18 cellular contexts compared by ENCODE assay signal in the genomic region with DNA sequence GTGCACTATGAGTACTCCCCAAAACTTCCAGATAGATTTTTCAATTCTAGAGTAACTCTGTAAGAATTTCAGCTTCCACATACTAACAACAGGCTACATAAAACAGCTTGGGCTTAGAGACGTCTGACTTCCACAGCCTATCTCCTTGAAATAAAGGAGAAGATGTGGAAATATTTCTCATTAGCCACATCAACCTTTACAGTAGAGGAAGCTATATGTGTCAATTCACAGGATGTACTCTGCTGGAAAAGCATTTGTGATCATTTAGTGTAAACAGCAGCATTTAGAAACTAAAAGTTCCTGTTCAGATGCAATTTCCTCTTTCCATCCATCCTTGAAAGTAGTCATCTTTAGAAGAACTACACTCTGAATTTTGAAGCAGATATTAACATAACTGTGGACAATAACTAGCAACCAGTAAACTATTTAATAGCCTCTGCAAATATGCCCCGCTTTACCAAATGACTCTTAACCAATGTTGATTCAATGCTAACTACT. TPM values are rescaled to one million over a fixed set of nuclear protein-coding genes. Genes with fewer than 3 reads are reported as not detected.
A peak's percentile ranks its signal among the peaks of the same experiment; 100 is the strongest.
DNase-seq lines count a peak whose midpoint lies in the region; ATAC-seq and TF ChIP-seq lines count a peak whose summit lies in the region.
"Had no signal": no experiment of that assay in that cellular context is flagged by ENCODE, and none has a peak within 500 bp of the region (broad histone marks: within the 10 kb centered on the region; RNA-seq: fewer than 3 reads in every experiment).

No MANE protein-coding gene starts in this region.

- peak overlapping the region; percentile 90 for H3K27ac Mint-ChIP-seq in activated naive CD4-positive, alpha-beta T cell treated with anti-CD3 and anti-CD28 coated beads for 36 hours
- peak overlapping the region; percentile 7 to 53 for H3K27ac Mint-ChIP-seq in stimulated activated naive CD8-positive, alpha-beta T cell treated with anti-CD3 and anti-CD28 coated beads, Interleukin-15, amount 100 ng/mL, for 72 hours

- H3K4me3 ChIP-seq in SK-N-MC = no peak overlapping the region
- H3K4me3 ChIP-seq in colonic mucosa = no peak overlapping the region
- no peak overlapping the region for H3K4me3 ChIP-seq in left ventricle myocardium inferior
- no peak overlapping the region for H3K4me3 ChIP-seq in stomach
- H3K4me3 ChIP-seq: cardiac muscle cell, GM23248 had no signal

- TF ChIP-seq POLR2A in stomach (IDR thresholded peaks at IDR 0.05) = no peak

- H3K9me3 Mint-ChIP-seq in activated naive CD4-positive, alpha-beta T cell treated with anti-CD3 and anti-CD28 coated beads for 36 hours = no peaks in the 10 kb centered on the region
- H3K9me3 Mint-ChIP-seq in stimulated activated naive CD8-positive, alpha-beta T cell treated with anti-CD3 and anti-CD28 coated beads, Interleukin-15, amount 100 ng/mL, for 72 hours = no peaks in the 10 kb centered on the region
- H3K9me3 Mint-ChIP-seq: endodermal cell had no signal

- TF ChIP-seq EP300 in stomach (IDR thresholded peaks at IDR 0.05) = no peak

- H3K36me3 Mint-ChIP-seq in activated naive CD4-positive, alpha-beta T cell treated with anti-CD3 and anti-CD28 coated beads for 36 hours (ENCODE audit: low read depth) = peaks cover 54% of the 10 kb centered on the region

- H3K27me3 Mint-ChIP-seq in activated naive CD4-positive, alpha-beta T cell treated with anti-CD3 and anti-CD28 coated beads for 36 hours (ENCODE audit: low read depth) = no peaks in the 10 kb centered on the region
- no peaks in the 10 kb centered on the region for H3K27me3 Mint-ChIP-seq in stimulated activated naive CD8-positive, alpha-beta T cell treated with anti-CD3 and anti-CD28 coated beads, Interleukin-15, amount 100 ng/mL, for 72 hours

- no peak overlapping the region for H3K4me3 Mint-ChIP-seq in activated naive CD4-positive, alpha-beta T cell treated with anti-CD3 and anti-CD28 coated beads for 36 hours
- peak overlapping the region in 1 of 2 donors; percentile 56 for H3K4me3 Mint-ChIP-seq in stimulated activated naive CD8-positive, alpha-beta T cell treated with anti-CD3 and anti-CD28 coated beads, Interleukin-15, amount 100 ng/mL, for 72 hours
- H3K4me3 Mint-ChIP-seq: endodermal cell had no signal

- CTCF ChIA-PET in activated naive CD4-positive, alpha-beta T cell treated with anti-CD3 and anti-CD28 coated beads for 36 hours (lab: Charles Lee) = interaction anchor here (0.7 to 1.8 kb wide), 4 partner anchors 10 to 18 kb away, joined by 3 to 6 read pairs (median 3); no protein-coding TSS in a partner anchor

- TF ChIP-seq CTCF in colonic mucosa (IDR thresholded peaks at IDR 0.05) (no peak), left ventricle myocardium inferior (IDR thresholded peaks at IDR 0.05; ENCODE audit: borderline replicate concordance) (no peak), stomach (IDR thresholded peaks at IDR 0.05) (no peak)

- 56 to 93% (median 89%) methylated on average over 2 of the region's 2 CpGs for WGBS in stomach, 5 donors

- intact Hi-C loops in activated naive CD4-positive, alpha-beta T cell treated with anti-CD3 and anti-CD28 coated beads for 36 hours (cut with micrococcal nuclease) = no loop called here
- intact Hi-C loops in colonic mucosa (cut with DNase I) (no loop called here), left ventricle myocardium inferior (cut with micrococcal nuclease) (no loop called here), stomach (cut with DNase I; ENCODE audit: low total_unique reads) (no loop called here)

- no peaks in the 10 kb centered on the region for H3K27me3 ChIP-seq in colonic mucosa
- H3K27me3 ChIP-seq in left ventricle myocardium inferior (ENCODE audit: low read depth) = no peaks in the 10 kb centered on the region
- H3K27me3 ChIP-seq in stomach = no peaks in the 10 kb centered on the region
- H3K27me3 ChIP-seq: cardiac muscle cell had no signal

- H3K4me1 Mint-ChIP-seq in activated naive CD4-positive, alpha-beta T cell treated with anti-CD3 and anti-CD28 coated beads for 36 hours (ENCODE audit: low read depth) = peaks cover 90% of the 10 kb centered on the region
- H3K4me1 Mint-ChIP-seq in stimulated activated naive CD8-positive, alpha-beta T cell treated with anti-CD3 and anti-CD28 coated beads, Interleukin-15, amount 100 ng/mL, for 72 hours = peaks cover 85% of the 10 kb centered on the region
- H3K4me1 Mint-ChIP-seq: endodermal cell had no signal

- no peak for DNase-seq in activated naive CD4-positive, alpha-beta T cell treated with anti-CD3 and anti-CD28 coated beads for 36 hours
- DNase-seq in activated naive CD4-positive, alpha-beta T cell treated with anti-CD3 and anti-CD28 coated beads, Interleukin-2, amount 50 U/mL, for 16 hours = no peak
- DNase-seq in SK-N-MC (ENCODE audit: low read depth, low spot score) (no peak), colonic mucosa (no peak), left ventricle myocardium inferior (no peak), stomach (no peak)
- DNase-seq in stimulated activated naive CD8-positive, alpha-beta T cell treated with anti-CD3 and anti-CD28 coated beads, Interleukin-15, amount 100 ng/mL, for 72 hours = no peak
- DNase-seq: activated CD4-positive, alpha-beta T cell treated with anti-CD3 and anti-CD28 coated beads for 1 hour; activated effector memory CD4-positive, alpha-beta T cell treated with anti-CD3 and anti-CD28 coated beads, Interleukin-2, amount 50 U/mL, for 16 hours; DMS79; endodermal cell; foreskin melanocyte; GM23248; mesendoderm; NCI-H510A had no signal

- no peak for ATAC-seq in stimulated activated naive CD8-positive, alpha-beta T cell treated with anti-CD3 and anti-CD28 coated beads, Interleukin-15, amount 100 ng/mL, for 72 hours
- ATAC-seq in HG03139 (IDR thresholded peaks at IDR 0.05; ENCODE audit: unreplicated experiment) = no peak

- H3K9me3 ChIP-seq in SK-N-MC (ENCODE audit: low read depth, low read length) (no peaks in the 10 kb centered on the region), colonic mucosa (no peaks in the 10 kb centered on the region), left ventricle myocardium inferior (replicated peaks) (no peaks in the 10 kb centered on the region), stomach (no peaks in the 10 kb centered on the region)

- peak overlapping the region; percentile 49 for H3K27ac ChIP-seq in SK-N-MC
- H3K27ac ChIP-seq in colonic mucosa = peak overlapping the region; percentile 10
- no peak overlapping the region for H3K27ac ChIP-seq in left ventricle myocardium inferior (replicated peaks)
- peak overlapping the region in 2 of 5 donors; percentile 66 to 67 for H3K27ac ChIP-seq in stomach
- H3K27ac ChIP-seq: cardiac muscle cell, GM23248, parathyroid adenoma had no signal

- H3K9ac ChIP-seq in SK-N-MC (ENCODE audit: insufficient read length) (no peak overlapping the region), colonic mucosa (ENCODE audit: low read depth in 2 of 2, low read length in 2 of 2) (no peak overlapping the region)
- H3K9ac ChIP-seq: GM23248, parathyroid adenoma had no signal

- H3K4me1 ChIP-seq in colonic mucosa = no peaks in the 10 kb centered on the region
- H3K4me1 ChIP-seq in left ventricle myocardium inferior = peaks cover 8% of the 10 kb centered on the region
- H3K4me1 ChIP-seq in stomach = peaks cover 0 to 42% (median 7%) of the 10 kb centered on the region in 4 donors
- H3K4me1 ChIP-seq: parathyroid adenoma had no signal

- H3K36me3 ChIP-seq in SK-N-MC (ENCODE audit: insufficient read depth, low read length) (peaks cover 69% of the 10 kb centered on the region), colonic mucosa (peaks cover 12% of the 10 kb centered on the region), left ventricle myocardium inferior (peaks cover 49% of the 10 kb centered on the region), stomach (peaks cover 37 to 72% (median 66%) of the 10 kb centered on the region in 4 donors)

RNA-seq across cellular contexts. Expression of a gene that starts 46.2 kb away (rescaled TPM):
- total RNA-seq in activated naive CD4-positive, alpha-beta T cell treated with anti-CD3 and anti-CD28 coated beads for 36 hours = 100 to 1,000 TPM; 215 to 229 TPM
- total RNA-seq in colonic mucosa (100 to 1,000 TPM in 1 of 2 donors, 10 to 100 TPM in 1; 77.0 to 144 TPM), left ventricle myocardium inferior (26.4 TPM), stomach (100 to 1,000 TPM in 4 of 5 donors, 10 to 100 TPM in 1; 46.7 to 241 (median 112) TPM)
- polyA plus RNA-seq in stomach = 10 to 100 TPM; 37.2 to 61.3 (median 39.0) TPM
